Comparison of ENCODE assay signal across 19 cellular contexts in genomic region chr3:100912571-100912970, GRCh38.
DNase-seq lines count a peak whose midpoint lies in the region; ATAC-seq and TF ChIP-seq lines count a peak whose summit lies in the region.
"Had no signal": no experiment of that assay in that cellular context is flagged by ENCODE, and none has a peak within 500 bp of the region (broad histone marks: within the 10 kb centered on the region; RNA-seq: fewer than 3 reads in every experiment).

No MANE protein-coding gene starts in this region.

- no peak overlapping the region for H3K4me3 ChIP-seq in Karpas-422 (ENCODE audit: low read length)
- H3K4me3 ChIP-seq in mesenchymal stem cell (ENCODE audit: insufficient read depth in 1 of 2, low read depth in 1 of 2, low read length in 2 of 2): no peak overlapping the region
- H3K4me3 ChIP-seq in thyroid gland (replicated peaks in 1 of 3): no peak overlapping the region

- H2BK15ac ChIP-seq in mesenchymal stem cell (ENCODE audit: low read depth, poor library complexity, severe bottlenecking): no peak overlapping the region

- H3K4me1 ChIP-seq in Karpas-422 (ENCODE audit: low read length): peaks cover 8% of the 10 kb centered on the region
- peaks cover 10% of the 10 kb centered on the region for H3K4me1 ChIP-seq in mesenchymal stem cell (ENCODE audit: control insufficient read depth, insufficient read depth, low read depth, low read length)
- H3K4me1 ChIP-seq in thyroid gland: peaks cover 40 to 53% of the 10 kb centered on the region in 2 donors

- H3K4me2 ChIP-seq in Karpas-422 (ENCODE audit: low read depth, low read length, poor library complexity, severe bottlenecking) (no peak overlapping the region), mesenchymal stem cell (ENCODE audit: low read length, poor library complexity, severe bottlenecking) (no peak overlapping the region)

- H4K20me1 ChIP-seq in Karpas-422 (ENCODE audit: insufficient read depth, low read depth, low read length): no peaks in the 10 kb centered on the region

- H2BK5ac ChIP-seq in mesenchymal stem cell (ENCODE audit: low read depth, low read length, poor library complexity, severe bottlenecking): no peak overlapping the region

- no peak overlapping the region for H3K23ac ChIP-seq in mesenchymal stem cell (ENCODE audit: low read length in 2 of 2)

- no peak overlapping the region for H4K91ac ChIP-seq in mesenchymal stem cell (ENCODE audit: low read length)

- no peak for TF ChIP-seq POLR2A in thyroid gland (IDR thresholded peaks at IDR 0.05)

- H3K27me3 ChIP-seq in Karpas-422 (ENCODE audit: low read length): no peaks in the 10 kb centered on the region; the same call in 1 of the 2 replicates
- H3K27me3 ChIP-seq in mesenchymal stem cell (ENCODE audit: control insufficient read depth in 1 of 2, insufficient read depth in 1 of 2, low read length in 2 of 2): no peaks in the 10 kb centered on the region
- H3K27me3 ChIP-seq in thyroid gland: no peaks in the 10 kb centered on the region

- TF ChIP-seq CTCF in thyroid gland (IDR thresholded peaks at IDR 0.05): no peak

- no peak overlapping the region for H3K27ac ChIP-seq in Karpas-422 (ENCODE audit: low read length)
- no peak overlapping the region for H3K27ac ChIP-seq in mesenchymal stem cell (ENCODE audit: low read length, poor library complexity, severe bottlenecking)
- peak overlapping the region in 2 of 3 donors; percentile 77 to 93 for H3K27ac ChIP-seq in thyroid gland

- DNase-seq in Karpas-422 (peak; percentile 42), mesenchymal stem cell (no peak), thyroid gland (no peak), NCI-H69 (lab: John Stamatoyannopoulos, UW) (no peak), RKO (ENCODE audit: low spot score) (no peak)
- DNase-seq in activated CD8-positive, alpha-beta memory T cell treated with anti-CD3 and anti-CD28 coated beads, Interleukin-2, amount 10 ng/mL, durations not matched to agents 7 days and 5 days: no peak
- DNase-seq: AML-193; CD4-positive, alpha-beta memory T cell; DMS153; DMS79; GDM1; GOT3; H7; HFFc6; KG1 had no signal

- H3K4ac ChIP-seq in mesenchymal stem cell (ENCODE audit: low read depth in 1 of 2, low read length in 2 of 2): no peak overlapping the region

- no peak overlapping the region for H2BK120ac ChIP-seq in mesenchymal stem cell (ENCODE audit: low read depth, low read length)

- H3K9me3 ChIP-seq in Karpas-422 (ENCODE audit: low read length): no peaks in the 10 kb centered on the region
- peaks cover 3% of the 10 kb centered on the region for H3K9me3 ChIP-seq in mesenchymal stem cell (ENCODE audit: control insufficient read depth, low read length)
- no peaks in the 10 kb centered on the region for H3K9me3 ChIP-seq in thyroid gland

- ATAC-seq in GM19328 (IDR thresholded peaks at IDR 0.05; ENCODE audit: unreplicated experiment) (peak; percentile 51), HG03280 (IDR thresholded peaks at IDR 0.05; ENCODE audit: unreplicated experiment) (no peak)
- no peak for ATAC-seq in activated CD8-positive, alpha-beta memory T cell treated with anti-CD3 and anti-CD28 coated beads, Interleukin-2, amount 10 ng/mL, durations not matched to agents 7 days and 5 days
- ATAC-seq: HCT116 had no signal

- H3K36me3 ChIP-seq in Karpas-422 (ENCODE audit: insufficient read depth, low read length) (no peaks in the 10 kb centered on the region), mesenchymal stem cell (ENCODE audit: control insufficient read depth in 1 of 2, insufficient read depth in 2 of 2, low read depth in 1 of 2, low read length in 2 of 2) (peaks cover 0 to 45% of the 10 kb centered on the region in 2 experiments), thyroid gland (no peaks in the 10 kb centered on the region)

- no peak overlapping the region for H3K9ac ChIP-seq in Karpas-422 (ENCODE audit: low read length)
- H3K9ac ChIP-seq in mesenchymal stem cell (ENCODE audit: low read length): no peak overlapping the region

- H3K9me2 ChIP-seq in Karpas-422 (replicated peaks; ENCODE audit: insufficient read depth, low read length): no peaks in the 10 kb centered on the region

- H3K4me3 Mint-ChIP-seq in activated CD8-positive, alpha-beta memory T cell treated with anti-CD3 and anti-CD28 coated beads, Interleukin-2, amount 10 ng/mL, durations not matched to agents 7 days and 5 days: no peak overlapping the region
- H3K4me3 Mint-ChIP-seq: CD14-positive monocyte; CD4-positive, alpha-beta memory T cell; HFFc6 had no signal

- 87% methylated on average over 6 of the region's 6 CpGs for WGBS in mesenchymal stem cell
- 93 to 97% methylated on average over 6 of the region's 6 CpGs for WGBS in thyroid gland, 2 donors

- H3K4me1 Mint-ChIP-seq in activated CD8-positive, alpha-beta memory T cell treated with anti-CD3 and anti-CD28 coated beads, Interleukin-2, amount 10 ng/mL, durations not matched to agents 7 days and 5 days: no peaks in the 10 kb centered on the region
- H3K4me1 Mint-ChIP-seq: CD14-positive monocyte; CD4-positive, alpha-beta memory T cell had no signal

- no peaks in the 10 kb centered on the region for H3K79me2 ChIP-seq in Karpas-422 (ENCODE audit: low read length)

- H3K9me3 Mint-ChIP-seq in activated CD8-positive, alpha-beta memory T cell treated with anti-CD3 and anti-CD28 coated beads, Interleukin-2, amount 10 ng/mL, durations not matched to agents 7 days and 5 days (ENCODE audit: low read depth): no peaks in the 10 kb centered on the region

- H2BK12ac ChIP-seq in mesenchymal stem cell (ENCODE audit: low read length in 2 of 2): no peak overlapping the region

- no peaks in the 10 kb centered on the region for H3K36me3 Mint-ChIP-seq in activated CD8-positive, alpha-beta memory T cell treated with anti-CD3 and anti-CD28 coated beads, Interleukin-2, amount 10 ng/mL, durations not matched to agents 7 days and 5 days
- H3K36me3 Mint-ChIP-seq: CD14-positive monocyte; CD4-positive, alpha-beta memory T cell had no signal

- intact Hi-C loops in thyroid gland (cut with DNase I): no loop called here

- no peaks in the 10 kb centered on the region for H3K79me1 ChIP-seq in mesenchymal stem cell (replicated peaks; ENCODE audit: low read length, poor library complexity, severe bottlenecking)

- CTCF ChIA-PET in activated CD8-positive, alpha-beta memory T cell treated with anti-CD3 and anti-CD28 coated beads, Interleukin-2, amount 10 ng/mL, durations not matched to agents 7 days and 5 days (lab: Charles Lee): interaction anchor here (0.7 kb wide), 1 partner anchor 215 kb away, joined by 3 read pairs; no protein-coding TSS in a partner anchor

- H2AFZ ChIP-seq in Karpas-422 (ENCODE audit: low read length): no peak overlapping the region
- no peak overlapping the region for H2AFZ ChIP-seq in mesenchymal stem cell (ENCODE audit: low read depth, low read length)

- H3K14ac ChIP-seq in mesenchymal stem cell (ENCODE audit: low read length in 2 of 2): no peak overlapping the region

- H2AK5ac ChIP-seq in mesenchymal stem cell (ENCODE audit: low read length, severe bottlenecking): peak overlapping the region; percentile 18

- no peak overlapping the region for H3K27ac Mint-ChIP-seq in activated CD8-positive, alpha-beta memory T cell treated with anti-CD3 and anti-CD28 coated beads, Interleukin-2, amount 10 ng/mL, durations not matched to agents 7 days and 5 days
- H3K27ac Mint-ChIP-seq: CD14-positive monocyte; CD4-positive, alpha-beta memory T cell; HFFc6 had no signal

- H4K8ac ChIP-seq in mesenchymal stem cell (ENCODE audit: low read length): no peak overlapping the region

- H3K27me3 Mint-ChIP-seq in activated CD8-positive, alpha-beta memory T cell treated with anti-CD3 and anti-CD28 coated beads, Interleukin-2, amount 10 ng/mL, durations not matched to agents 7 days and 5 days: peaks cover 2% of the 10 kb centered on the region

- H3K18ac ChIP-seq in mesenchymal stem cell (ENCODE audit: low read depth in 1 of 2, low read length in 2 of 2): no peak overlapping the region

Comparison
In these comparisons a context has a peak if more than half of its experiments do, and no peak if none do; other contexts are left out.
1. H3K27ac ChIP-seq: peak in thyroid gland (2 of 3); none in Karpas-422 (single experiment) and mesenchymal stem cell (single experiment).